Comparison of ENCODE assay signal across 10 cellular contexts in the genomic region with DNA sequence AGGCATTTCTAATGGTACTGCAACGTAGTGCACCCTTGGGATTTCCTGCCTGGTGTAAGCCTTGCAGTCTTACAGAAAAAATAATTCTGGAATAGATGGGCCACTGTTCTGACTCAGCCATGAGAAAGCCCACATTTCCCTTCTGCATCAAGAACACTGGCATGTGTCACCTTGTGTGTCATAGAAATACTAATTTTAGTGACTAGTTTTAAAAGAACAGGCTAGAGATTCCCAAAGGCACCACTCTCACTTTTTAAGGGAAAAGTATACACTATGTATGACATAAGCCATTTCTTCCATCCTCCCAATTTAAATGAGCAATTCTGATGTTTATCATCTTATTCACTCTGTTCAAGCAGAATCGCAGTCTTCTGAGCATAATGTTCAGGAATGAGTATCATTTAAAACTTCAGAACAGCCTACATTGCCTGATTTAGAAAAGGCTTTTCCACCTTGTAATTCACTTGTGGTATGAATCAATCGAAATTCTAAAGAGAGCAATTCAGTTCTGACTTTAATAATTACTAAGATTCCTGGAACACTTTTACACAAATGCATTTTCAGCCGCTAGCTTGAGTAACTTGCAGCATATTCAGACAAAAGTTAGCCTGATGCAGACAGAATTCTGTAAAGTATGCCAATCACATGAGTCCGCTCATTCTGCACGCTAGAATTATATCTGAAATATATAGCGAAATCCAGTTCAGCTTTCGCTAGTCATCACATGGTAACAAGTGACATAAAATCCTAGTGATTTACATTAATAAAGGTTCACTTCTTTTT. TPM values are rescaled to one million over a fixed set of nuclear protein-coding genes. Genes with fewer than 3 reads are reported as not detected.
DNase-seq lines count a peak whose midpoint lies in the region; ATAC-seq lines count a peak whose summit lies in the region.
"Had no signal": no experiment of that assay in that cellular context is flagged by ENCODE, and none has a peak within 500 bp of the region (broad histone marks: within the 10 kb centered on the region; RNA-seq: fewer than 3 reads in every experiment).

No MANE protein-coding gene starts in this region.

- peak overlapping the region; percentile 36 for H3K4me2 ChIP-seq in GM23248 (ENCODE audit: unreplicated experiment)

- peak; percentile 11 for DNase-seq in Ammon's horn (ENCODE audit: low spot score)
- DNase-seq in GM23248: peak; percentile 91
- peak; percentile 33 for DNase-seq in amniotic stem cell (lab: John Stamatoyannopoulos, UW)
- peak; percentile 84 for DNase-seq in kidney tubule cell (ENCODE audit: low spot score)
- DNase-seq in stimulated activated CD8-positive, alpha-beta memory T cell treated with anti-CD3 and anti-CD28 coated beads, Interleukin-4, amount 100 ng/mL, for 48 hours: no peak
- no peak for DNase-seq in NCI-H2196 (lab: John Stamatoyannopoulos, UW; ENCODE audit: unreplicated experiment)
- DNase-seq: upper lobe of left lung had no signal

- H3K9me2 ChIP-seq in GM23248 (ENCODE audit: insufficient read depth): no peaks in the 10 kb centered on the region

- H3K4me3 ChIP-seq in GM23248: no peak overlapping the region
- H3K4me3 ChIP-seq: coronary artery, upper lobe of left lung had no signal

- peaks cover 11% of the 10 kb centered on the region; the same call in 1 of the 2 replicates for H3F3A ChIP-seq in GM23248 (ENCODE audit: insufficient read depth)

- no peak for ATAC-seq in GM21390 (IDR thresholded peaks at IDR 0.05; ENCODE audit: unreplicated experiment)

- H2AFZ ChIP-seq in GM23248: no peak overlapping the region

- H3K79me2 ChIP-seq in GM23248 (ENCODE audit: insufficient read depth): no peaks in the 10 kb centered on the region

- H3K27me3 ChIP-seq in GM23248 (replicated peaks; ENCODE audit: insufficient read depth): no peaks in the 10 kb centered on the region
- H3K27me3 ChIP-seq: upper lobe of left lung had no signal

- no peaks in the 10 kb centered on the region for H3K9me3 ChIP-seq in GM23248 (ENCODE audit: low read depth)
- H3K9me3 ChIP-seq: upper lobe of left lung had no signal

- H3K27ac ChIP-seq in GM23248: no peak overlapping the region
- H3K27ac ChIP-seq: coronary artery, upper lobe of left lung had no signal

- in situ Hi-C loops in GM23248 (cut with MboI): no loop called here

- H3K9ac ChIP-seq in GM23248: no peak overlapping the region

- WGBS in GM23248 (ENCODE audit: low coverage in 1 of 2, low lambda C conversion rate in 2 of 2, missing lambda C conversion rate in 2 of 2), 2 experiments: 57 to 59% methylated on average over 8 of the region's 8 CpGs

- peaks cover 9% of the 10 kb centered on the region for H3K4me1 ChIP-seq in GM23248 (ENCODE audit: insufficient read depth)
- H3K4me1 ChIP-seq: upper lobe of left lung had no signal

- H4K20me1 ChIP-seq in GM23248 (ENCODE audit: insufficient read depth): no peaks in the 10 kb centered on the region

- H3K36me3 ChIP-seq in GM23248 (ENCODE audit: low read depth): no peaks in the 10 kb centered on the region
- H3K36me3 ChIP-seq: upper lobe of left lung had no signal

RNA-seq across cellular contexts. Expression of a gene that starts 18.9 kb away (rescaled TPM):
- total RNA-seq in GM23248 (2014; rRNA removed; shearing (Covaris generic)): not detected in 2 replicates
- not detected in 2 replicates for polyA plus RNA-seq in GM23248 (2016; fragmentation: Nextera tagmentation; extraction: Ambion mirVana)
- total RNA-seq: pulmonary artery endothelial cell had no signal

Comparison
In these comparisons a context has a peak if more than half of its experiments do, and no peak if none do; other contexts are left out.
1. DNase-seq: peak in Ammon's horn (single experiment), GM23248 (single experiment), amniotic stem cell (single experiment) and kidney tubule cell (single experiment); none in stimulated activated CD8-positive, alpha-beta memory T cell treated with anti-CD3 and anti-CD28 coated beads, Interleukin-4, amount 100 ng/mL, for 48 hours (single experiment) and NCI-H2196 (single experiment).